10 cellular contexts compared by ENCODE assay signal in the genomic region with DNA sequence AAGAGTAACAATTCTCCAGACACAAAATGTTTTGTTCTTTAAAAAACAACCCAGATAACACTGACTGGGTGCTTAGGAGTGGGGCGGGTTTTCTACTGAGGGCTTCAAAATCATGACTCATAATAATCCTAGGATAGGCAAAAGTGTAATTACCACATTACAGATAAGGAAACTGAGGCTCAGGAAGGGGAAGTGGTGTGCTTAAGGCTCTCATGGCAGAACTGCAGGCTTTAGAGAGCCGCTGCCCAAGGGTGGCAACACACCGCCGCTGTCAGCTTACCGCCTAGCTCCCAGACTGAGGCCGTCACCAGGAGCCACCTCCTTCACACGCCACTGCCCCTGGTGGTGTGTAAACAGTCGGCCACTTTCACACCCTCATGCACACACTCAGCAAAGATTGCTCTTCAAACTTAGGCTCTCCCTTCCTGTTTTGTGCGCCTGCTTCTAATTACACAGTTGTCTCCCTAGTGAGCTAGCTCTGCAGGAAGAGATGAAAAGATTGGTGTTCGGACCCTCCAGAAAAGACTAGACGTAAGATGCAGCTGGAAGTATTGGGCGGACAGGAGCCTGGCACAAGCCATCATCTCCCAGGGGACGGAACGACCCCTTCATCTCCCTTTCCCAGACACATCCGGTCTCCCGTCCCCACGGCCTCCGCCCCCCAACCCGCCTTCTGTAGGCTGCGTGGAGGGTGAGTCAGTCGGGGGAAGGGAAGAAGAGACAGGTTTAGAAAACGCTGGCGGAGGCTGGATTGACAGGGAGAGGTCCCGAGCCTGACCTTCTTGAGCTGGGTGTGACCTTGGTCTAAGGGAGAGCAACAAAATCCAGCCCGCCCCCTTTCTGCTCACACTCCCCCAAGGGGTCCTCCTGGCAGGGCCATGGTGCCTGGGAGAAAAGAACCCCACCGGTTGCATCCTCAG.
A peak's percentile ranks its signal among the peaks of the same experiment; 100 is the strongest.
DNase-seq lines count a peak whose midpoint lies in the region; ATAC-seq and TF ChIP-seq lines count a peak whose summit lies in the region.
"Had no signal": no experiment of that assay in that cellular context is flagged by ENCODE, and none has a peak within 500 bp of the region (broad histone marks: within the 10 kb centered on the region; RNA-seq: fewer than 3 reads in every experiment).

No MANE protein-coding gene starts in this region.

- ATAC-seq in HG02798 (IDR thresholded peaks at IDR 0.05; ENCODE audit: poor library complexity, unreplicated experiment): peak; percentile 41
- ATAC-seq in HG03139 (IDR thresholded peaks at IDR 0.05; ENCODE audit: unreplicated experiment): no peak
- no peak for ATAC-seq in HG03354 (IDR thresholded peaks at IDR 0.05; ENCODE audit: poor library complexity, severe bottlenecking, unreplicated experiment)
- ATAC-seq in HG03108 (IDR thresholded peaks at IDR 0.05; ENCODE audit: unreplicated experiment): no peak

- peak overlapping the region in 2 of 3 experiments; percentile 10 to 34 for H3K27ac Mint-ChIP-seq in nephron

- peak; percentile 52 for TF ChIP-seq CTCF in brain microvascular endothelial cell (IDR thresholded peaks at IDR 0.05; ENCODE audit: low read depth, low read length, missing control alignments)
- TF ChIP-seq CTCF in nephron (IDR thresholded peaks at IDR 0.05; ENCODE audit: unreplicated experiment in 3 of 3): no peak

- H3K27ac ChIP-seq in brain microvascular endothelial cell (peak overlapping the region; percentile 64), substantia nigra (ENCODE audit: low read depth, low read length, poor library complexity, severe bottlenecking) (no peak overlapping the region)
- H3K27ac ChIP-seq: SJSA1 had no signal

- peaks cover 28% of the 10 kb centered on the region for H3K4me1 Mint-ChIP-seq in nephron

- in situ Hi-C loops in brain microvascular endothelial cell (cut with HindIII; ENCODE audit: low pct_ligation_motif_present, low sequenced_read_pairs): no loop called here

- peak overlapping the region; percentile 9 for H3K4me3 ChIP-seq in brain microvascular endothelial cell (ENCODE audit: low read depth, low read length)
- H3K4me3 ChIP-seq: SJSA1 had no signal

- peaks cover 4% of the 10 kb centered on the region for H3K27me3 Mint-ChIP-seq in nephron (ENCODE audit: low read depth)

- DNase-seq in CMK (ENCODE audit: low read depth): peak; percentile 18
- peak; percentile 57 for DNase-seq in brain microvascular endothelial cell
- no peak for DNase-seq in substantia nigra (lab: John Stamatoyannopoulos, UW)
- DNase-seq: effector CD4-positive, alpha-beta T cell had no signal

- no peaks in the 10 kb centered on the region for H3K9me3 Mint-ChIP-seq in nephron

- H3K27me3 ChIP-seq in brain microvascular endothelial cell (replicated peaks): no peaks in the 10 kb centered on the region
- H3K27me3 ChIP-seq: SJSA1 had no signal

- H3K4me3 Mint-ChIP-seq in nephron: no peak overlapping the region

- no peaks in the 10 kb centered on the region for H3K36me3 Mint-ChIP-seq in nephron (ENCODE audit: low read depth)

- H3K36me3 ChIP-seq in brain microvascular endothelial cell (replicated peaks): no peaks in the 10 kb centered on the region
- H3K36me3 ChIP-seq: SJSA1 had no signal

Comparison
In these comparisons a context has a peak if more than half of its experiments do, and no peak if none do; other contexts are left out.
1. DNase-seq: peak in CMK (single experiment) and brain microvascular endothelial cell (single experiment); none in substantia nigra (0 of 49).